31 cellular contexts compared by ENCODE assay signal in genomic region chr1:204742676-204743075, GRCh38. TPM values are rescaled to one million over a fixed set of nuclear protein-coding genes. Genes with fewer than 3 reads are reported as not detected.
"Had no signal": no experiment of that assay in that cellular context is flagged by ENCODE, and none has a peak within 500 bp of the region (broad histone marks: within the 10 kb centered on the region; RNA-seq: fewer than 3 reads in every experiment).

No MANE protein-coding gene starts in this region.

- H3K27me3 ChIP-seq: brain microvascular endothelial cell, gastroesophageal sphincter, ovary, upper lobe of left lung had no signal

- H3K27ac ChIP-seq: brain microvascular endothelial cell, coronary artery, dorsolateral prefrontal cortex, gastroesophageal sphincter, left ventricle myocardium inferior, neutrophil, ovary, upper lobe of left lung, VCaP had no signal

- FAIRE-seq: astrocyte, TTC549 had no signal

- H3K4me1 ChIP-seq: gastroesophageal sphincter, left ventricle myocardium inferior, upper lobe of left lung had no signal

- H3K36me3 ChIP-seq: brain microvascular endothelial cell, gastroesophageal sphincter, left ventricle myocardium inferior, neutrophil, ovary, upper lobe of left lung had no signal

- DNase-seq: activated CD4-positive, alpha-beta T cell treated with anti-CD3 and anti-CD28 coated beads for 48 hours; activated CD4-positive, alpha-beta T cell treated with anti-CD3 and anti-CD28 coated beads, Interleukin-2, amount 50 U/mL, for 48 hours; activated gamma-delta T cell treated with Interleukin-2 at 50 U/mL for 16 hours; activated naive CD4-positive, alpha-beta T cell treated with anti-CD3 and anti-CD28 coated beads, Interleukin-2, amount 50 U/mL, for 16 hours; activated T-cell treated with anti-CD3 and anti-CD28 coated beads, Interleukin-2, amount 50 U/mL, for 4 hours; amniotic stem cell; brain microvascular endothelial cell; dorsolateral prefrontal cortex; effector memory CD4-positive, alpha-beta T cell; immature natural killer cell; left ventricle myocardium inferior; nephron progenitor cell; ovary; retina; stimulated activated CD4-positive, alpha-beta T cell treated with anti-CD3 and anti-CD28 coated beads, Interleukin-1b, Interleukin-23, amount 100 ng/mL, for 48 hours; stimulated activated CD4-positive, alpha-beta T cell treated with anti-CD3 and anti-CD28 coated beads, Interleukin-4, amount 100 ng/mL, for 4 hours; stimulated activated CD8-positive, alpha-beta memory T cell treated with anti-CD3 and anti-CD28 coated beads, Interleukin-4, amount 100 ng/mL, for 48 hours; stimulated activated naive CD8-positive, alpha-beta T cell treated with anti-CD3 and anti-CD28 coated beads, Interleukin-15, amount 100 ng/mL, for 72 hours; substantia nigra; T-helper 9 cell; upper lobe of left lung had no signal

- H3K9me3 ChIP-seq: neutrophil, ovary had no signal

- H3K4me3 ChIP-seq: coronary artery, dorsolateral prefrontal cortex, gastroesophageal sphincter, left ventricle myocardium inferior, lung, ovary, smooth muscle cell, upper lobe of left lung had no signal

RNA-seq across cellular contexts. Expression of gene LRRN2, which starts 57.1 kb away (rescaled TPM):
- total RNA-seq: activated T-cell treated with anti-CD3 and anti-CD28 coated beads, Interleukin-2, amount 50 U/mL, for 4 hours; activated T-helper 17 cell treated with anti-CD3 and anti-CD28 coated beads, Interleukin-2, amount 50 U/mL, for 72 hours; fibroblast of lung had no signal
